9 cellular contexts compared by ENCODE assay signal in genomic region chr5:73119492-73120157, GRCh38. TPM values are rescaled to one million over a fixed set of nuclear protein-coding genes. Genes with fewer than 3 reads are reported as not detected.
DNase-seq lines count a peak whose midpoint lies in the region; ATAC-seq and TF ChIP-seq lines count a peak whose summit lies in the region.
"Had no signal": no experiment of that assay in that cellular context is flagged by ENCODE, and none has a peak within 500 bp of the region (broad histone marks: within the 10 kb centered on the region; RNA-seq: fewer than 3 reads in every experiment).

No MANE protein-coding gene starts in this region.

- H3K79me2 ChIP-seq in PC-3 (ENCODE audit: low read length): no peaks in the 10 kb centered on the region

- BruUV-seq in PC-3 (replicated peaks; lab: Mats Ljungman, UMichigan): no TSS peak

- H3K4me2 ChIP-seq in PC-3 (ENCODE audit: low read length): no peak overlapping the region

- no peak for DNase-seq in Right ventricle myocardium superior
- DNase-seq in cardiac septum (ENCODE audit: low spot score): no peak
- peak; percentile 30 for DNase-seq in epithelial cell of esophagus (ENCODE audit: low read depth)
- DNase-seq in myocyte (ENCODE audit: low read depth): peak; percentile 38
- DNase-seq in upper lobe of right lung: no peak
- no peak for DNase-seq in activated CD8-positive, alpha-beta memory T cell treated with anti-CD3 and anti-CD28 coated beads for 24 hours
- no peak for DNase-seq in NCI-H82 treated with DMSO at 0.1 percent for 48 hours (lab: John Stamatoyannopoulos, UW; ENCODE audit: unreplicated experiment)
- no peak for DNase-seq in PC-3
- DNase-seq: NCI-H1930 had no signal

- H3K4me1 ChIP-seq in upper lobe of right lung: peaks cover 8% of the 10 kb centered on the region
- peaks cover 40% of the 10 kb centered on the region for H3K4me1 ChIP-seq in PC-3 (ENCODE audit: insufficient read depth, low read length)

- CTCF ChIA-PET in PC-3 (lab: Charles Lee): no interaction called here

- no peak overlapping the region for H3K4me3 ChIP-seq in epithelial cell of esophagus (ENCODE audit: low read length)
- H3K4me3 ChIP-seq in upper lobe of right lung: peak overlapping the region; percentile 47
- H3K4me3 ChIP-seq in PC-3 (ENCODE audit: low read length): no peak overlapping the region

- no peak overlapping the region for H3K9ac ChIP-seq in PC-3 (ENCODE audit: low read length)

- no peak overlapping the region for H3K27ac ChIP-seq in upper lobe of right lung
- no peak overlapping the region for H3K27ac ChIP-seq in PC-3 (ENCODE audit: low read length)

- H3F3A ChIP-seq in PC-3 (ENCODE audit: low read length, unreplicated experiment): no peaks in the 10 kb centered on the region

- POLR2A ChIA-PET in PC-3 (lab: Charles Lee; ENCODE audit: unreplicated experiment): no interaction called here

- peak; percentile 45 for ATAC-seq in Right ventricle myocardium superior (ENCODE audit: poor library complexity)
- peak; percentile 20 for ATAC-seq in upper lobe of right lung
- ATAC-seq in PC-3: no peak

- H3K9me2 ChIP-seq in PC-3 (replicated peaks; ENCODE audit: low read length): no peaks in the 10 kb centered on the region

- no peaks in the 10 kb centered on the region for H3K9me3 ChIP-seq in upper lobe of right lung
- no peaks in the 10 kb centered on the region for H3K9me3 ChIP-seq in PC-3 (ENCODE audit: low read length)

- TF ChIP-seq CTCF in epithelial cell of esophagus (IDR thresholded peaks at IDR 0.05; ENCODE audit: insufficient read depth, low read depth, low read length, missing control alignments) (no peak), upper lobe of right lung (IDR thresholded peaks at IDR 0.05) (no peak), PC-3 (conservative IDR thresholded peaks at IDR 0.05; ENCODE audit: low read depth, low read length) (no peak)

- H2AFZ ChIP-seq in PC-3 (ENCODE audit: low read length): no peak overlapping the region

- intact Hi-C loops in Right ventricle myocardium superior (cut with DNase I) (no loop called here), cardiac septum (cut with DNase I) (no loop called here), upper lobe of right lung (cut with DNase I) (no loop called here), PC-3 (cut with micrococcal nuclease) (no loop called here)

- H3K27me3 ChIP-seq in upper lobe of right lung: peaks cover 17% of the 10 kb centered on the region
- no peaks in the 10 kb centered on the region for H3K27me3 ChIP-seq in PC-3 (ENCODE audit: low read length)

- no peaks in the 10 kb centered on the region for H3K36me3 ChIP-seq in upper lobe of right lung
- H3K36me3 ChIP-seq in PC-3 (ENCODE audit: low read depth, low read length): no peaks in the 10 kb centered on the region

- H4K20me1 ChIP-seq in PC-3 (ENCODE audit: low read length): no peaks in the 10 kb centered on the region

RNA-seq across cellular contexts. Expression of gene TMEM171, which starts 0.8 kb away (rescaled TPM):
- not detected for total RNA-seq in Right ventricle myocardium superior
- not detected for total RNA-seq in cardiac septum
- total RNA-seq in myocyte: 10.4 and 22.6 TPM in 2 replicates
- polyA plus RNA-seq in myocyte (2012): 5.6 TPM
- 0.43 TPM for total RNA-seq in upper lobe of right lung
- total RNA-seq in PC-3 (2014; rRNA removed): 1.8 and 2.4 TPM in 2 replicates

RNA-seq across cellular contexts. Expression of gene TMEM174, which starts 53.4 kb away (rescaled TPM):
- total RNA-seq in Right ventricle myocardium superior: not detected
- total RNA-seq in cardiac septum: not detected
- total RNA-seq in myocyte: not detected in 2 replicates
- polyA plus RNA-seq in myocyte (2012): not detected
- total RNA-seq in upper lobe of right lung: not detected
- not detected in 2 replicates for total RNA-seq in PC-3 (2014; rRNA removed)

Comparison
In these comparisons a context has a peak if more than half of its experiments do, and no peak if none do; other contexts are left out.
1. DNase-seq: peak in epithelial cell of esophagus (single experiment) and myocyte (single experiment); none in Right ventricle myocardium superior (single experiment), cardiac septum (single experiment), upper lobe of right lung (single experiment), activated CD8-positive, alpha-beta memory T cell treated with anti-CD3 and anti-CD28 coated beads for 24 hours (single experiment), NCI-H82 treated with DMSO at 0.1 percent for 48 hours (single experiment) and PC-3 (single experiment).